ENCODE assay signal across 2 cellular contexts in the genomic region with DNA sequence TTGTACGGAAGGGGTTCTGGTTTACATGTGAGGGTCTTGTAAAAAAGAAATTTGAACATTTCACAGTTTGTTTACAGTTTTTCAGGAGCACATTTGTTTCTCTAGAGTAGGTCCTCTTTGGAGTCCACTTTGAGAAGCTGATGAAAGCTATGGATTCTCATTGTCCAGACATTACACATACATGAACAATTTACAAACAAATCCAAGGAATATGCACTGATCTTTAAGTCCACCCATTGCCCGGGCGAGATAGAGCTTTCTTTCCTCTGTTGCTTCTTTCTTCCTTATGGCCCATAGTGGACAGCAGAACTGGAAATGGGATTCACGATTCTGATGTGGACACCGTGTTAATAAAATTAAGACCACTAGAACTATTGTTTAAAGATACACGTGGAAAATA.
TF ChIP-seq lines count a peak whose summit lies in the region.

No MANE protein-coding gene starts in this region.

TF ChIP-seq in HEK293T, 16 proteins besides CTCF, POLR2A, EP300 and RAD21:
- no peak for TF ChIP-seq TARDBP (IDR thresholded peaks at IDR 0.05)
- no peak for TF ChIP-seq L3MBTL2 (conservative IDR thresholded peaks at IDR 0.05)
- TF ChIP-seq ZNF384 (IDR thresholded peaks at IDR 0.05), result no peak
- TF ChIP-seq BHLHE40 (IDR thresholded peaks at IDR 0.05; ENCODE audit: borderline replicate concordance), result no peak
- no peak for TF ChIP-seq ELF4 (IDR thresholded peaks at IDR 0.05)
- TF ChIP-seq SP1 (IDR thresholded peaks at IDR 0.05), result no peak
- no peak for TF ChIP-seq HDGF (IDR thresholded peaks at IDR 0.05; ENCODE audit: borderline replicate concordance)
- TF ChIP-seq FOXA1 (IDR thresholded peaks at IDR 0.05), result no peak
- TF ChIP-seq LEF1 (IDR thresholded peaks at IDR 0.05; ENCODE audit: borderline replicate concordance), result no peak
- no peak for TF ChIP-seq NFRKB (IDR thresholded peaks at IDR 0.05)
- no peak for TF ChIP-seq CTBP1 (IDR thresholded peaks at IDR 0.05; ENCODE audit: borderline replicate concordance)
- TF ChIP-seq ARNT (IDR thresholded peaks at IDR 0.05), result no peak
- TF ChIP-seq, protein P1, sequence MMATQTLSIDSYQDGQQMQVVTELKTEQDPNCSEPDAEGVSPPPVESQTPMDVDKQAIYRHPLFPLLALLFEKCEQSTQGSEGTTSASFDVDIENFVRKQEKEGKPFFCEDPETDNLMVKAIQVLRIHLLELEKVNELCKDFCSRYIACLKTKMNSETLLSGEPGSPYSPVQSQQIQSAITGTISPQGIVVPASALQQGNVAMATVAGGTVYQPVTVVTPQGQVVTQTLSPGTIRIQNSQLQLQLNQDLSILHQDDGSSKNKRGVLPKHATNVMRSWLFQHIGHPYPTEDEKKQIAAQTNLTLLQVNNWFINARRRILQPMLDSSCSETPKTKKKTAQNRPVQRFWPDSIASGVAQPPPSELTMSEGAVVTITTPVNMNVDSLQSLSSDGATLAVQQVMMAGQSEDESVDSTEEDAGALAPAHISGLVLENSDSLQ (IDR thresholded peaks at IDR 0.05), result no peak
TF ChIP-seq in HEK293T: peak in this region for 0.

TF ChIP-seq in GM12878, 131 proteins besides CTCF, POLR2A, EP300 and RAD21:
- TF ChIP-seq BHLHE40 (IDR thresholded peaks at IDR 0.05; ENCODE audit: borderline replicate concordance in 1 of 2, low read depth in 2 of 2, low read length in 1 of 2) (no peak), ZBED1 (IDR thresholded peaks at IDR 0.05; ENCODE audit: borderline replicate concordance) (no peak), STAT3 (IDR thresholded peaks at IDR 0.05; ENCODE audit: low read depth, low read length) (no peak), WRNIP1 (IDR thresholded peaks at IDR 0.05; ENCODE audit: borderline replicate concordance, low read depth, low read length) (no peak), FOXM1 (IDR thresholded peaks at IDR 0.05; ENCODE audit: low read depth, low read length) (no peak), KLF5 (IDR thresholded peaks at IDR 0.05; ENCODE audit: partially characterized antibody) (no peak)
- TF ChIP-seq, protein P2, sequence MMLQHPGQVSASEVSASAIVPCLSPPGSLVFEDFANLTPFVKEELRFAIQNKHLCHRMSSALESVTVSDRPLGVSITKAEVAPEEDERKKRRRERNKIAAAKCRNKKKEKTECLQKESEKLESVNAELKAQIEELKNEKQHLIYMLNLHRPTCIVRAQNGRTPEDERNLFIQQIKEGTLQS (IDR thresholded peaks at IDR 0.05; ENCODE audit: borderline replicate concordance, extremely low read depth, low read depth, low read length), result no peak
